ENCODE assay signal across 8 cellular contexts in genomic region chr1:23691499-23692307, GRCh38. TPM values are rescaled to one million over a fixed set of nuclear protein-coding genes. Genes with fewer than 3 reads are reported as not detected.
A peak's percentile ranks its signal among the peaks of the same experiment; 100 is the strongest.
DNase-seq lines count a peak whose midpoint lies in the region; TF ChIP-seq lines count a peak whose summit lies in the region.

RPL11 (plus strand) TSS chr1:23691806; CDS start chr1:23691824, 18 bp downstream.

- H2AFZ ChIP-seq in MM.1S (ENCODE audit: low read length) (peak within 1 kb of the TSS; percentile 68), neural progenitor cell (replicated peaks) (peak within 1 kb of the TSS; percentile 85)

- peaks cover 29% of the 10 kb centered on the region for H3K36me3 Mint-ChIP-seq in neural progenitor cell

- peaks cover 3% of the 10 kb centered on the region; the same call in 1 of the 2 replicates for H3K9me3 ChIP-seq in HAP-1
- no peaks in the 10 kb centered on the region for H3K9me3 ChIP-seq in MM.1S (replicated peaks; ENCODE audit: insufficient read depth, low read length)
- no peaks in the 10 kb centered on the region for H3K9me3 ChIP-seq in SJCRH30 (replicated peaks)
- H3K9me3 ChIP-seq in neural progenitor cell (ENCODE audit: low read depth): no peaks in the 10 kb centered on the region

- peaks cover 11% of the 10 kb centered on the region for H3K4me1 ChIP-seq in HAP-1
- peaks cover 11% of the 10 kb centered on the region for H3K4me1 ChIP-seq in MM.1S (ENCODE audit: low read length)
- H3K4me1 ChIP-seq in SJCRH30: peaks cover 16% of the 10 kb centered on the region
- peaks cover 14% of the 10 kb centered on the region for H3K4me1 ChIP-seq in neural progenitor cell

- peak within 1 kb of the TSS; percentile 95 for H3K27ac Mint-ChIP-seq in neural progenitor cell

- peak within 1 kb of the TSS; percentile 95 for H3K4me3 Mint-ChIP-seq in neural progenitor cell

- peak within 1 kb of the TSS; percentile 90 for H3K9ac ChIP-seq in MM.1S (ENCODE audit: low read length)
- H3K9ac ChIP-seq in neural progenitor cell: peak within 1 kb of the TSS; percentile 100

- H4K20me1 ChIP-seq in MM.1S (ENCODE audit: insufficient read depth, low read length) (peaks cover 41% of the 10 kb centered on the region), neural progenitor cell (ENCODE audit: low read depth) (peaks cover 48% of the 10 kb centered on the region)

- peaks cover 52% of the 10 kb centered on the region for H3K79me2 ChIP-seq in MM.1S (ENCODE audit: low read length)
- peaks cover 52% of the 10 kb centered on the region for H3K79me2 ChIP-seq in neural progenitor cell (ENCODE audit: low read depth)

- in situ Hi-C loops in G401 (cut with HindIII; ENCODE audit: low sequenced_read_pairs) (no loop called here), HAP-1 (cut with MboI; ENCODE audit: low sequenced_read_pairs) (no loop called here)

- peak; percentile 97 for DNase-seq in G401 (ENCODE audit: low spot score)
- DNase-seq in HAP-1 (ENCODE audit: low spot score in 2 of 2): peak; percentile 94 to 95
- DNase-seq in MM.1S: peak; percentile 97
- peak; percentile 98 to 99 for DNase-seq in SJCRH30
- peak; percentile 81 for DNase-seq in activated gamma-delta T cell treated with anti-CD3 and anti-CD28 coated beads, Interleukin-2, amount 50 U/mL, for 16 hours (ENCODE audit: low read depth)
- DNase-seq in foreskin fibroblast: peak; percentile 95 to 98
- peak; percentile 97 for DNase-seq in neural progenitor cell (ENCODE audit: low spot score)
- peak; percentile 95 for DNase-seq in stromal cell of bone marrow (ENCODE audit: low read depth)

- H3K36me3 ChIP-seq in HAP-1 (replicated peaks): peaks cover 50% of the 10 kb centered on the region
- peaks cover 29% of the 10 kb centered on the region; the same call in 1 of the 2 replicates for H3K36me3 ChIP-seq in MM.1S (replicated peaks; ENCODE audit: insufficient read depth, low read length)
- peaks cover 46% of the 10 kb centered on the region for H3K36me3 ChIP-seq in SJCRH30
- peaks cover 18% of the 10 kb centered on the region for H3K36me3 ChIP-seq in neural progenitor cell

- peak within 1 kb of the TSS; percentile 100 for H3K4me3 ChIP-seq in HAP-1
- H3K4me3 ChIP-seq in MM.1S (ENCODE audit: low read length): peak within 1 kb of the TSS; percentile 98
- H3K4me3 ChIP-seq in SJCRH30: peak within 1 kb of the TSS; percentile 90
- peak within 1 kb of the TSS; percentile 94 to 97 for H3K4me3 ChIP-seq in foreskin fibroblast (ENCODE audit: low read depth in 1 of 2, low read length in 2 of 2)
- peak within 1 kb of the TSS; percentile 97 for H3K4me3 ChIP-seq in neural progenitor cell

- H3K27ac ChIP-seq in MM.1S (ENCODE audit: low read length) (peak within 1 kb of the TSS; percentile 67), SJCRH30 (peak within 1 kb of the TSS; percentile 86), neural progenitor cell (peak within 1 kb of the TSS; percentile 94)

- TF ChIP-seq CTCF in MM.1S (IDR thresholded peaks at IDR 0.05; ENCODE audit: low read length) (peak; percentile 80), foreskin fibroblast (IDR thresholded peaks at IDR 0.05; ENCODE audit: low read depth, low read length) (peak; percentile 70), neural progenitor cell (IDR thresholded peaks at IDR 0.05) (peak; percentile 71)

- no peaks in the 10 kb centered on the region for H3K27me3 ChIP-seq in HAP-1 (ENCODE audit: low read depth)
- no peaks in the 10 kb centered on the region; the same call in 1 of the 2 replicates for H3K27me3 ChIP-seq in MM.1S (replicated peaks; ENCODE audit: insufficient read depth, low read length)
- H3K27me3 ChIP-seq in SJCRH30: no peaks in the 10 kb centered on the region
- H3K27me3 ChIP-seq in neural progenitor cell: no peaks in the 10 kb centered on the region

- no peaks in the 10 kb centered on the region for H3K27me3 Mint-ChIP-seq in neural progenitor cell (ENCODE audit: insufficient read depth, low read depth)

- peaks cover 19% of the 10 kb centered on the region for H3F3A ChIP-seq in MM.1S (ENCODE audit: insufficient read depth, low read length)
- peaks cover 42% of the 10 kb centered on the region for H3F3A ChIP-seq in neural progenitor cell (ENCODE audit: low read depth)

- peaks cover 27% of the 10 kb centered on the region for H3K4me1 Mint-ChIP-seq in neural progenitor cell

- peak within 1 kb of the TSS; percentile 95 for H3K4me2 ChIP-seq in MM.1S (ENCODE audit: low read depth, low read length)
- peak within 1 kb of the TSS; percentile 100 for H3K4me2 ChIP-seq in neural progenitor cell

- peaks cover 4% of the 10 kb centered on the region for H3K9me3 Mint-ChIP-seq in neural progenitor cell

- H3K9me2 ChIP-seq in MM.1S (replicated peaks; ENCODE audit: insufficient read depth, low read length): no peaks in the 10 kb centered on the region

RNA-seq across cellular contexts. Expression of gene RPL11, which starts in this region (rescaled TPM):
- total RNA-seq in G401 (2014; rRNA removed; shearing (Covaris generic)): 769 and 873 TPM in 2 replicates
- 3,637 and 3,779 TPM in 2 replicates for total RNA-seq in SJCRH30 (2014; rRNA removed; shearing (Covaris generic))
- total RNA-seq in neural progenitor cell (ENCODE audit: low replicate concordance): 1,388 and 2,503 TPM in 2 replicates

Comparison
In these comparisons a context has a peak if more than half of its experiments do, and no peak if none do; other contexts are left out.
1. Peak in every context shown above with its lines: DNase-seq, H3K4me3 ChIP-seq and H3K27ac ChIP-seq.